ENCODE assay signal across 7 cellular contexts in genomic region chr12:126021675-126022074, GRCh38.
"Had no signal": no experiment of that assay in that cellular context is flagged by ENCODE, and none has a peak within 500 bp of the region (broad histone marks: within the 10 kb centered on the region; RNA-seq: fewer than 3 reads in every experiment).

No MANE protein-coding gene starts in this region.

- FAIRE-seq: G401.6, GM12891, GM12892, GM18507, GM19239 had no signal

- DNase-seq: GDM1, GF-D8 had no signal
